In the genomic region with DNA sequence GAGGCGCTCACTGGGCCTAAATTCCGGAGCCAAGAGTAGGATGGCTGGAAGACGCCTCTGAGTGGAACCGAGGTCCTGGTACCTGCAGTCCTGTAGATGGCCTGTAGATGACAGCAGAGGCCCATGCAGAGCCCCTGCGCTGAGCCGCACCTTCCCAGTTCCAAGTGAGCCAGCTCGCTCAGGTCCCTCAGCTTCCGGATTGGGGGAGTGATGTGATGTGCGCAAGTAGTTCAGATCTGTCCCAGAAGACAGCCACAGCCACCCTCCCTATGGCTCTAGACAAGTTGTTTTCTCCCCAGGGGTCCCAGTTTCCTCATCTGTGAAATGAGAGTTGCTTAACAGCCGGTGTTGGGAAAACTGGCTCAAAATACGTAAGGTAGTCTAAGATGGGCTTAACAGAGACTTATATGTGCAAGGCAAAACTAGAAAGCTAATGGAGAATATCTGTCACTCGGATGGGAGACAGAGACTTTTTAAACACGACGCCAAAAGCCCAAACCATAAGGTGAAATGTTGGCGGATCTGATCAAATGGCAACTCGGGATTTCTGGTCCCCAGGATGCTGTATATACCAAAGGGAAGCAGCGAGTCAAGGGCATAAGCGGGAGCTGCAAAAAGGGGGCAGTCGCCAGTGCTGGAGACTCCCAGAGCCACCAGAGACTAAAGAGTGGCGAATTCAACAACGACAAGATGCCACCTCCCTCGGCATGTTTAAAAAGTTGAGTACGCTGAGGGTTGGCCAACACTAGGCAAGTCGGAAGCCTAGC, we compare ENCODE assay signal across 8 cellular contexts. TPM values are rescaled to one million over a fixed set of nuclear protein-coding genes. Genes with fewer than 3 reads are reported as not detected.
DNase-seq lines count a peak whose midpoint lies in the region; ATAC-seq and TF ChIP-seq lines count a peak whose summit lies in the region.

No MANE protein-coding gene starts in this region.

- H3K4me3 ChIP-seq in astrocyte of the cerebellum (ENCODE audit: low read depth, low read length) = peak overlapping the region; percentile 56

- DNase-seq in GF-D8 (lab: John Stamatoyannopoulos, UW) = peak; percentile 57
- peak; percentile 69 for DNase-seq in NCI-H2029 (lab: John Stamatoyannopoulos, UW)
- peak; percentile 74 for DNase-seq in T-helper 9 cell
- peak; percentile 55 for DNase-seq in astrocyte of the cerebellum (ENCODE audit: low read depth)
- peak; percentile 94 for DNase-seq in hepatic stellate cell (ENCODE audit: low spot score)
- DNase-seq in pulmonary artery endothelial cell (ENCODE audit: low read depth, low spot score) = peak; percentile 24

- ATAC-seq in HG02623 (IDR thresholded peaks at IDR 0.05; ENCODE audit: unreplicated experiment) = peak; percentile 27
- no peak for ATAC-seq in GM21526 (IDR thresholded peaks at IDR 0.05; ENCODE audit: low FRiP score, unreplicated experiment)

- in situ Hi-C loops in astrocyte of the cerebellum (cut with HindIII; ENCODE audit: low sequenced_read_pairs) = no loop called here

- TF ChIP-seq CTCF in astrocyte of the cerebellum (IDR thresholded peaks at IDR 0.05; ENCODE audit: low read depth, low read length, missing control alignments) = peak; percentile 100

RNA-seq across cellular contexts. Expression of gene MAPKAPK3, which starts 0.8 kb away (rescaled TPM):
- total RNA-seq in pulmonary artery endothelial cell = 18.9 and 32.4 TPM in 2 replicates

RNA-seq across cellular contexts. Expression of gene CISH, which starts 4.6 kb away (rescaled TPM):
- 0.28 and 0.46 TPM in 2 replicates for total RNA-seq in pulmonary artery endothelial cell

RNA-seq across cellular contexts. Expression of gene HEMK1, which starts 46.9 kb away (rescaled TPM):
- 13.7 and 15.2 TPM in 2 replicates for total RNA-seq in pulmonary artery endothelial cell

RNA-seq across cellular contexts. Expression of gene C3orf18, which starts 48.6 kb away (rescaled TPM):
- total RNA-seq in pulmonary artery endothelial cell = 3.5 and 5.1 TPM in 2 replicates

RNA-seq across cellular contexts. Expression of gene DOCK3, which starts 58.5 kb away (rescaled TPM):
- total RNA-seq in pulmonary artery endothelial cell = under 0.01 and 0.04 TPM in 2 replicates

Comparison
In these comparisons a context has a peak if more than half of its experiments do, and no peak if none do; other contexts are left out.
1. DNase-seq: peak in every context shown above with its lines; median percentile 94 in hepatic stellate cell; 74 in T-helper 9 cell; 69 in NCI-H2029; 57 in GF-D8; 55 in astrocyte of the cerebellum; 24 in pulmonary artery endothelial cell.